ENCODE assay signal across 8 cellular contexts in genomic region chr3:9248232-9249191, GRCh38. TPM values are rescaled to one million over a fixed set of nuclear protein-coding genes. Genes with fewer than 3 reads are reported as not detected.
DNase-seq lines count a peak whose midpoint lies in the region; ATAC-seq, FAIRE-seq and TF ChIP-seq lines count a peak whose summit lies in the region.

No MANE protein-coding gene starts in this region.

- H3K9me2 ChIP-seq in DOHH2 (replicated peaks; ENCODE audit: control insufficient read depth, low read length): no peaks in the 10 kb centered on the region

- H3K4me2 ChIP-seq in DOHH2 (ENCODE audit: low read length): peak overlapping the region; percentile 98
- H3K4me2 ChIP-seq in GM12878 (ENCODE audit: control insufficient read depth, insufficient read depth): peak overlapping the region; percentile 80

- RAD21 ChIA-PET in GM12878 (lab: Charles Lee; ENCODE audit: unreplicated experiment): interaction anchor here (1.5 kb wide), 1 partner anchor 24 kb away, joined by 6 read pairs; no protein-coding TSS in a partner anchor

- no peaks in the 10 kb centered on the region for H3K36me3 Mint-ChIP-seq in memory B cell

- H3K4me3 ChIP-seq in DOHH2 (ENCODE audit: low read length): peak overlapping the region; percentile 78
- H3K4me3 ChIP-seq in GM12878: peak overlapping the region; percentile 54; the same call in 1 of the 2 replicates
- H3K4me3 ChIP-seq in transverse colon: peak overlapping the region in 3 of 4 donors; percentile 31 to 50 (median 50)

- peaks cover 6% of the 10 kb centered on the region for H3K27me3 Mint-ChIP-seq in memory B cell

- H3K27ac Mint-ChIP-seq in memory B cell: peak overlapping the region; percentile 52

- in situ Hi-C loops in GM12878 (cut with MboI): no loop called here
- in situ Hi-C loops in transverse colon (cut with MboI; ENCODE audit: low pct_ligation_motif_present in 1 of 4, low pct_unique_long_range_greater_than_20kb in 1 of 4, low sequenced_read_pairs in 3 of 4): no loop called here

- H2AFZ ChIP-seq in GM12878 (ENCODE audit: control insufficient read depth, low read depth, low read length): no peak overlapping the region

- SMC1A ChIA-PET in GM12878 (lab: Charles Lee; ENCODE audit: uncharacterized antibody, unreplicated experiment): interaction anchor here (1.0 to 1.6 kb wide), 2 partner anchors 24 to 261 kb away, joined by 4 to 5 read pairs; no protein-coding TSS in a partner anchor

- TF ChIP-seq CTCF in DOHH2 (IDR thresholded peaks at IDR 0.05; ENCODE audit: low read depth, low read length, poor library complexity, severe bottlenecking) (no peak), GM12878 (IDR thresholded peaks at IDR 0.05 in 2 of 3, conservative IDR thresholded peaks at IDR 0.05 in 1 of 3; ENCODE audit: control insufficient read depth in 2 of 3, extremely low read depth in 1 of 3, insufficient read depth in 1 of 3, low read depth in 3 of 3, low read length in 3 of 3) (no peak), transverse colon (IDR thresholded peaks at IDR 0.05) (no peak), GM10248 (IDR thresholded peaks at IDR 0.05; ENCODE audit: control extremely low read depth, extremely low read depth, low read depth, missing control alignments) (no peak)

- BruUV-seq in GM12878 (replicated peaks; lab: Mats Ljungman, UMichigan): no TSS peak

- H3K27ac ChIP-seq in DOHH2 (ENCODE audit: low read depth, low read length) (no peak overlapping the region), GM12878 (ENCODE audit: control insufficient read depth, insufficient read depth) (no peak overlapping the region), transverse colon (peak overlapping the region; percentile 53 to 71 (median 58))

- H4K20me1 ChIP-seq in DOHH2 (ENCODE audit: control insufficient read depth, insufficient read depth, low read depth, low read length) (no peaks in the 10 kb centered on the region), GM12878 (ENCODE audit: control insufficient read depth, insufficient read depth) (no peaks in the 10 kb centered on the region)

- peak; percentile 4 for DNase-seq in NCI-H1092 (lab: John Stamatoyannopoulos, UW)
- DNase-seq in GM12878 (ENCODE audit: low read depth, low spot score): no peak
- no peak for DNase-seq in memory B cell (ENCODE audit: low spot score in 2 of 2)
- peak; percentile 17 for DNase-seq in transverse colon
- no peak for DNase-seq in T-helper 9 cell
- DNase-seq in stimulated activated CD4-positive, alpha-beta T cell treated with anti-CD3 and anti-CD28 coated beads, Interleukin-4, amount 100 ng/mL, for 1 hour: no peak
- DNase-seq in GM10248 (ENCODE audit: extremely low spot score): no peak

- POLR2A ChIA-PET in GM12878 (lab: Charles Lee): no interaction called here
- POLR2A ChIA-PET in GM10248 (lab: Yijun Ruan, JAX): no interaction called here

- no peak for TF ChIP-seq POLR2A in GM12878 (IDR thresholded peaks at IDR 0.05; ENCODE audit: low read depth, low read length)
- no peak for TF ChIP-seq POLR2A in transverse colon (IDR thresholded peaks at IDR 0.05)

- no peaks in the 10 kb centered on the region for H3K9me3 Mint-ChIP-seq in memory B cell

- no peak overlapping the region for H3K9ac ChIP-seq in GM12878 (ENCODE audit: control insufficient read depth, insufficient read depth, low read length)

- H3K79me2 ChIP-seq in DOHH2 (ENCODE audit: control insufficient read depth, low read length): no peaks in the 10 kb centered on the region
- no peaks in the 10 kb centered on the region for H3K79me2 ChIP-seq in GM12878 (ENCODE audit: control insufficient read depth, insufficient read depth, low read length)

- FAIRE-seq in GM12878 (lab: Jason Lieb, UNC): no peak

- peaks cover 31% of the 10 kb centered on the region for H3K27me3 ChIP-seq in DOHH2 (ENCODE audit: control insufficient read depth, low read length)
- H3K27me3 ChIP-seq in GM12878 (replicated peaks in 1 of 2; ENCODE audit: control insufficient read depth in 2 of 2, insufficient read depth in 2 of 2, low read length in 1 of 2): no peaks in the 10 kb centered on the region
- no peaks in the 10 kb centered on the region for H3K27me3 ChIP-seq in transverse colon

- WGBS in GM12878 (ENCODE audit: insufficient coverage, insufficient replicate concordance, low lambda C conversion rate, missing lambda C conversion rate): 31% methylated on average over 19 of the region's 19 CpGs
- 11 to 23% methylated on average over 13 to 19 of the region's 19 CpGs for WGBS in transverse colon (ENCODE audit: low coverage in 1 of 2), 2 donors

- TF ChIP-seq RAD21 in GM12878 (IDR thresholded peaks at IDR 0.05; ENCODE audit: insufficient read depth, low read depth, low read length): no peak

- H3K4me3 Mint-ChIP-seq in memory B cell: peak overlapping the region; percentile 89

- H3K9me3 ChIP-seq in DOHH2 (ENCODE audit: control insufficient read depth, insufficient read depth, low read length) (no peaks in the 10 kb centered on the region), GM12878 (replicated peaks; ENCODE audit: control insufficient read depth, insufficient read depth, low read length) (no peaks in the 10 kb centered on the region; the same call in 2 of the 3 replicates), transverse colon (no peaks in the 10 kb centered on the region)

- H3K4me1 ChIP-seq in DOHH2 (ENCODE audit: control insufficient read depth, low read length): peaks cover 18% of the 10 kb centered on the region
- no peaks in the 10 kb centered on the region for H3K4me1 ChIP-seq in GM12878 (ENCODE audit: control insufficient read depth, insufficient read depth, low read length)
- peaks cover 9 to 27% (median 17%) of the 10 kb centered on the region in 4 donors for H3K4me1 ChIP-seq in transverse colon

- H3K36me3 ChIP-seq in DOHH2 (ENCODE audit: control insufficient read depth, low read length) (no peaks in the 10 kb centered on the region), GM12878 (ENCODE audit: control insufficient read depth in 2 of 2, insufficient read depth in 2 of 2, low read length in 1 of 2) (no peaks in the 10 kb centered on the region), transverse colon (no peaks in the 10 kb centered on the region)

- no peak for TF ChIP-seq EP300 in GM12878 (IDR thresholded peaks at IDR 0.05; ENCODE audit: borderline replicate concordance in 1 of 2, control insufficient read depth in 1 of 2, low read depth in 2 of 2, low read length in 2 of 2)
- TF ChIP-seq EP300 in transverse colon (IDR thresholded peaks at IDR 0.05; ENCODE audit: low read depth): no peak

- intact Hi-C loops in GM12878 (cut with micrococcal nuclease; ENCODE audit: unreplicated experiment) (no loop called here), transverse colon (cut with DNase I; ENCODE audit: low total_unique reads) (no loop called here)

- peaks cover 19% of the 10 kb centered on the region for H3K4me1 Mint-ChIP-seq in memory B cell

- H3F3A ChIP-seq in DOHH2 (ENCODE audit: control insufficient read depth, insufficient read depth): no peaks in the 10 kb centered on the region

- no peak for ATAC-seq in GM12878
- ATAC-seq in memory B cell (ENCODE audit: low read depth): no peak

- CTCF ChIA-PET in GM12878 (lab: Yijun Ruan, JAX) (interaction anchor here (0.6 to 2.0 kb wide), 7 partner anchors 24 to 479 kb away, joined by 3 to 7 read pairs (median 4); partner anchors contain the start of gene OXTR), GM10248 (lab: Yijun Ruan, JAX) (interaction anchor here (0.9 to 2.5 kb wide), 14 partner anchors 8 to 276 kb away, joined by 3 to 10 read pairs (median 4); no protein-coding TSS in a partner anchor)

TF ChIP-seq in GM12878, 131 proteins besides CTCF, POLR2A, EP300 and RAD21:
- TF ChIP-seq, protein P1, sequence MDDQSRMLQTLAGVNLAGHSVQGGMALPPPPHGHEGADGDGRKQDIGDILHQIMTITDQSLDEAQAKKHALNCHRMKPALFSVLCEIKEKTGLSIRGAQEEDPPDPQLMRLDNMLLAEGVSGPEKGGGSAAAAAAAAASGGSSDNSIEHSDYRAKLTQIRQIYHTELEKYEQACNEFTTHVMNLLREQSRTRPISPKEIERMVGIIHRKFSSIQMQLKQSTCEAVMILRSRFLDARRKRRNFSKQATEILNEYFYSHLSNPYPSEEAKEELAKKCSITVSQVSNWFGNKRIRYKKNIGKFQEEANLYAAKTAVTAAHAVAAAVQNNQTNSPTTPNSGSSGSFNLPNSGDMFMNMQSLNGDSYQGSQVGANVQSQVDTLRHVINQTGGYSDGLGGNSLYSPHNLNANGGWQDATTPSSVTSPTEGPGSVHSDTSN (IDR thresholded peaks at IDR 0.05; ENCODE audit: insufficient replicate concordance, low read depth, low read length): peak; percentile 22
- peak; percentile 61 for TF ChIP-seq PKNOX1 (IDR thresholded peaks at IDR 0.05)
- no peak for TF ChIP-seq FOXK2 (IDR thresholded peaks at IDR 0.05)

RNA-seq across cellular contexts. Expression of gene SRGAP3, which starts 0.9 kb away (rescaled TPM):
- total RNA-seq in GM12878 (2013; cell fraction: nucleolus; rRNA removed): 21.4 and 26.8 TPM in 2 replicates
- total RNA-seq in GM12878 (2014; rRNA removed): 1.4 and 2.2 TPM in 2 replicates
- 0.92 and 1.1 TPM in 2 replicates for total RNA-seq in GM12878 (2014; rRNA removed; fragmentation: Illumina TruSeq; extraction: Trizol)
- 1.1 and 1.4 TPM in 2 replicates for total RNA-seq in GM12878 (2021)
- 1.9 TPM for polyA plus RNA-seq in GM12878 (2011; ENCODE audit: low read depth)
- polyA plus RNA-seq in GM12878 (2011; rRNA removed): 0.57 and 0.61 TPM in 2 replicates
- polyA plus RNA-seq in GM12878 (2011; cell fraction: cytosol; rRNA removed): 0.32 and 1.0 TPM in 2 replicates
- 1.3 and 1.4 TPM in 2 replicates for polyA plus RNA-seq in GM12878 (2011; cell fraction: nucleus; rRNA removed)
- polyA plus RNA-seq in GM12878 (2012): 2.4 and 2.8 TPM in 2 replicates
- polyA plus RNA-seq in GM12878 (2014; fragmentation: Illumina TruSeq; extraction: Trizol): 0.94 and 1.3 TPM in 2 replicates
- under 1 TPM; 0.32 to 0.49 TPM for polyA plus RNA-seq in GM12878 (2014; fragmentation: Nextera tagmentation; extraction: Ambion mirVana)
- 0.98 and 1.00 TPM in 2 replicates for polyA plus RNA-seq in GM12878 (2014; rRNA removed)
- 1 to 10 TPM in 1 of 2 experiments, under 1 TPM in 1; 0.98 to 1.7 TPM for polyA plus RNA-seq in GM12878 (2016; fragmentation: Nextera tagmentation; extraction: Ambion mirVana)
- 0.62 and 1.2 TPM in 2 replicates for polyA minus RNA-seq in GM12878 (2011; rRNA and poly(A)+ RNA removed)
- polyA minus RNA-seq in GM12878 (2011; cell fraction: cytosol; rRNA and poly(A)+ RNA removed): 0.31 TPM in 1 of 2 replicates, not detected in the other
- 1.5 and 1.7 TPM in 2 replicates for polyA minus RNA-seq in GM12878 (2011; cell fraction: nucleus; rRNA and poly(A)+ RNA removed)
- total RNA-seq in transverse colon: 10 to 100 TPM in 3 of 4 donors, 1 to 10 TPM in 1; 7.5 to 33.8 (median 16.0) TPM

Comparison
In these comparisons a context has a peak if more than half of its experiments do, and no peak if none do; other contexts are left out.
1. H3K27ac ChIP-seq: peak in transverse colon (4 of 4); none in DOHH2 (single experiment) and GM12878 (single experiment).
2. DNase-seq: peak in NCI-H1092 (single experiment) and transverse colon (single experiment); none in GM12878 (single experiment), memory B cell (0 of 2), T-helper 9 cell (single experiment), stimulated activated CD4-positive, alpha-beta T cell treated with anti-CD3 and anti-CD28 coated beads, Interleukin-4, amount 100 ng/mL, for 1 hour (single experiment) and GM10248 (single experiment).
3. Peak in every context shown above with its lines, with median percentiles within 50 percentile points of each other: H3K4me3 ChIP-seq.